Comparison of ENCODE assay signal across 1 cellular context in the genomic region with DNA sequence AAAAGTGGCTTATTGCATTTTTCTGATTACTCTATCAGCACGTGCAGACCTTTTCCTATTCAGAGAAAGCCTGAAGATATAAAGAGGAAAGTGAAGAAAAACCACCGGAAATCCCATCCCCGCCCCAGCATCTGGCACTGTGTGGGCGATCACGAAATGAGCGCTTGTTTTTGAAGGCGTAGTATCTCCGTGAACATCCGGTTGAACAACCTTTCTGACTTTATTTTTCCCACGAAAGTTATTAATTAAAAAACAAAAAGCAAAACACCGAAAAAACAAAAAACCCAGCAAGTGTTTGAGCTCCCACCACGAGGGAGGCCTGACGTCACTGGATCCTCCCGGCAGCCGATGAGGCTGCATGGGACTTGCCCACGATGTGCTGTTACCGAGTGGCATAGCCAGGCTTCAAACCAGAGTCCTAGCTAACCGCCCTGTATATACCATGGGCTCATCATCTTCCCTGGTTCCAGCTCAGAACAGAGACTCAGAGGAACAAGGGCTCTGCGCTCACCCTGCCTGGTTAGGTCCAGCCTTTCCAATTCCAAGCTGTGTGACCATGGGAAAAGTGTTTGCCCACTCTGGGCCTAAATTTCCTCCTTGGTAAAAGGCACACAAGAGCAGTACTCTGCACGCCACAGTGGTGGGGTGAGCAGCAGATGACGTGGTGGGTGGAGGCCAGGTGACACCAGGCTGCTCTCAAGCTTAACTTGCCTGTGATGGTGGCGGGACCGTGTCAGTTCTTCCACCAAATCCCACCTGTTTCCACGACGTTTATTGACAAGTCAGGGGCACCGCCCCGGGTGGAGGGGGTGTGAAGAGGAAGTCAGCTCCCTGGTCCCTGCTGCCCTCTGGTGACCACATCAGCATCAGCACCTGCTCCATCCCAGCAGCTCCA.
TF ChIP-seq lines count a peak whose summit lies in the region.

No MANE protein-coding gene starts in this region.

TF ChIP-seq in GM12878, 131 proteins besides CTCF, POLR2A, EP300 and RAD21 (continued from another document and continues in another):
- TF ChIP-seq, protein P1, sequence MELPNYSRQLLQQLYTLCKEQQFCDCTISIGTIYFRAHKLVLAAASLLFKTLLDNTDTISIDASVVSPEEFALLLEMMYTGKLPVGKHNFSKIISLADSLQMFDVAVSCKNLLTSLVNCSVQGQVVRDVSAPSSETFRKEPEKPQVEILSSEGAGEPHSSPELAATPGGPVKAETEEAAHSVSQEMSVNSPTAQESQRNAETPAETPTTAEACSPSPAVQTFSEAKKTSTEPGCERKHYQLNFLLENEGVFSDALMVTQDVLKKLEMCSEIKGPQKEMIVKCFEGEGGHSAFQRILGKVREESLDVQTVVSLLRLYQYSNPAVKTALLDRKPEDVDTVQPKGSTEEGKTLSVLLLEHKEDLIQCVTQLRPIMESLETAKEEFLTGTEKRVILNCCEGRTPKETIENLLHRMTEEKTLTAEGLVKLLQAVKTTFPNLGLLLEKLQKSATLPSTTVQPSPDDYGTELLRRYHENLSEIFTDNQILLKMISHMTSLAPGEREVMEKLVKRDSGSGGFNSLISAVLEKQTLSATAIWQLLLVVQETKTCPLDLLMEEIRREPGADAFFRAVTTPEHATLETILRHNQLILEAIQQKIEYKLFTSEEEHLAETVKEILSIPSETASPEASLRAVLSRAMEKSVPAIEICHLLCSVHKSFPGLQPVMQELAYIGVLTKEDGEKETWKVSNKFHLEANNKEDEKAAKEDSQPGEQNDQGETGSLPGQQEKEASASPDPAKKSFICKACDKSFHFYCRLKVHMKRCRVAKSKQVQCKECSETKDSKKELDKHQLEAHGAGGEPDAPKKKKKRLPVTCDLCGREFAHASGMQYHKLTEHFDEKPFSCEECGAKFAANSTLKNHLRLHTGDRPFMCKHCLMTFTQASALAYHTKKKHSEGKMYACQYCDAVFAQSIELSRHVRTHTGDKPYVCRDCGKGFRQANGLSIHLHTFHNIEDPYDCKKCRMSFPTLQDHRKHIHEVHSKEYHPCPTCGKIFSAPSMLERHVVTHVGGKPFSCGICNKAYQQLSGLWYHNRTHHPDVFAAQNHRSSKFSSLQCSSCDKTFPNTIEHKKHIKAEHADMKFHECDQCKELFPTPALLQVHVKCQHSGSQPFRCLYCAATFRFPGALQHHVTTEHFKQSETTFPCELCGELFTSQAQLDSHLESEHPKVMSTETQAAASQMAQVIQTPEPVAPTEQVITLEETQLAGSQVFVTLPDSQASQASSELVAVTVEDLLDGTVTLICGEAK (IDR thresholded peaks at IDR 0.05; ENCODE audit: borderline replicate concordance) = peak; percentile 48; the same call in 1 of the 2 replicates
- peak; percentile 42; the same call in 1 of the 2 replicates for TF ChIP-seq ZNF24 (IDR thresholded peaks at IDR 0.05)
- TF ChIP-seq HCFC1 (IDR thresholded peaks at IDR 0.05; ENCODE audit: low read length) = no peak
- no peak for TF ChIP-seq ZNF622 (IDR thresholded peaks at IDR 0.05)
- TF ChIP-seq, protein P2, sequence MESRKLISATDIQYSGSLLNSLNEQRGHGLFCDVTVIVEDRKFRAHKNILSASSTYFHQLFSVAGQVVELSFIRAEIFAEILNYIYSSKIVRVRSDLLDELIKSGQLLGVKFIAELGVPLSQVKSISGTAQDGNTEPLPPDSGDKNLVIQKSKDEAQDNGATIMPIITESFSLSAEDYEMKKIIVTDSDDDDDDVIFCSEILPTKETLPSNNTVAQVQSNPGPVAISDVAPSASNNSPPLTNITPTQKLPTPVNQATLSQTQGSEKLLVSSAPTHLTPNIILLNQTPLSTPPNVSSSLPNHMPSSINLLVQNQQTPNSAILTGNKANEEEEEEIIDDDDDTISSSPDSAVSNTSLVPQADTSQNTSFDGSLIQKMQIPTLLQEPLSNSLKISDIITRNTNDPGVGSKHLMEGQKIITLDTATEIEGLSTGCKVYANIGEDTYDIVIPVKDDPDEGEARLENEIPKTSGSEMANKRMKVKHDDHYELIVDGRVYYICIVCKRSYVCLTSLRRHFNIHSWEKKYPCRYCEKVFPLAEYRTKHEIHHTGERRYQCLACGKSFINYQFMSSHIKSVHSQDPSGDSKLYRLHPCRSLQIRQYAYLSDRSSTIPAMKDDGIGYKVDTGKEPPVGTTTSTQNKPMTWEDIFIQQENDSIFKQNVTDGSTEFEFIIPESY (IDR thresholded peaks at IDR 0.05) = no peak
- no peak for TF ChIP-seq KLF5 (IDR thresholded peaks at IDR 0.05; ENCODE audit: partially characterized antibody)
- TF ChIP-seq, protein P3, sequence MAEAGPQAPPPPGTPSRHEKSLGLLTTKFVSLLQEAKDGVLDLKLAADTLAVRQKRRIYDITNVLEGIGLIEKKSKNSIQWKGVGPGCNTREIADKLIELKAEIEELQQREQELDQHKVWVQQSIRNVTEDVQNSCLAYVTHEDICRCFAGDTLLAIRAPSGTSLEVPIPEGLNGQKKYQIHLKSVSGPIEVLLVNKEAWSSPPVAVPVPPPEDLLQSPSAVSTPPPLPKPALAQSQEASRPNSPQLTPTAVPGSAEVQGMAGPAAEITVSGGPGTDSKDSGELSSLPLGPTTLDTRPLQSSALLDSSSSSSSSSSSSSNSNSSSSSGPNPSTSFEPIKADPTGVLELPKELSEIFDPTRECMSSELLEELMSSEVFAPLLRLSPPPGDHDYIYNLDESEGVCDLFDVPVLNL (IDR thresholded peaks at IDR 0.05; ENCODE audit: low read depth, low read length) = no peak
- TF ChIP-seq POU2F2 (IDR thresholded peaks at IDR 0.05; ENCODE audit: borderline replicate concordance, low read depth, low read length) = peak; percentile 44; the same call in 2 of the 3 replicates
- TF ChIP-seq CEBPB (IDR thresholded peaks at IDR 0.05; ENCODE audit: borderline replicate concordance in 1 of 2, low read depth in 2 of 2, low read length in 2 of 2) = no peak
- TF ChIP-seq, protein P4, sequence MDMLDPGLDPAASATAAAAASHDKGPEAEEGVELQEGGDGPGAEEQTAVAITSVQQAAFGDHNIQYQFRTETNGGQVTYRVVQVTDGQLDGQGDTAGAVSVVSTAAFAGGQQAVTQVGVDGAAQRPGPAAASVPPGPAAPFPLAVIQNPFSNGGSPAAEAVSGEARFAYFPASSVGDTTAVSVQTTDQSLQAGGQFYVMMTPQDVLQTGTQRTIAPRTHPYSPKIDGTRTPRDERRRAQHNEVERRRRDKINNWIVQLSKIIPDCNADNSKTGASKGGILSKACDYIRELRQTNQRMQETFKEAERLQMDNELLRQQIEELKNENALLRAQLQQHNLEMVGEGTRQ (IDR thresholded peaks at IDR 0.05; ENCODE audit: borderline replicate concordance, low read depth, low read length) = no peak; the same call in 1 of the 2 replicates
- TF ChIP-seq ZZZ3 (IDR thresholded peaks at IDR 0.05; ENCODE audit: control insufficient read depth, insufficient read length, low read depth) = no peak
- TF ChIP-seq CREM (IDR thresholded peaks at IDR 0.05; ENCODE audit: low read depth) = peak; percentile 77
- peak; percentile 34; the same call in 1 of the 2 replicates for TF ChIP-seq IRF4 (IDR thresholded peaks at IDR 0.05; ENCODE audit: low read depth, low read length)
- 0 out of 2 replicates have a peak, but pooled peaks have one; percentile 66 for TF ChIP-seq ZNF207 (IDR thresholded peaks at IDR 0.05; ENCODE audit: borderline replicate concordance)
- TF ChIP-seq IKZF2 (IDR thresholded peaks at IDR 0.05) = peak; percentile 71 to 81
- no peak for TF ChIP-seq CBX5 (IDR thresholded peaks at IDR 0.05; ENCODE audit: low read depth)
- 0 out of 2 replicates have a peak, but pooled peaks have one; percentile 41 for TF ChIP-seq MXI1 (IDR thresholded peaks at IDR 0.05; ENCODE audit: low read depth, low read length)
- TF ChIP-seq MEF2A (IDR thresholded peaks at IDR 0.05; ENCODE audit: insufficient read depth, low read depth, low read length) = peak; percentile 77; the same call in 1 of the 2 replicates
- TF ChIP-seq KAT2A (conservative IDR thresholded peaks at IDR 0.05; ENCODE audit: control insufficient read depth, low read depth, low read length) = no peak
- peak; percentile 70; the same call in 1 of the 2 replicates for TF ChIP-seq CHD4 (IDR thresholded peaks at IDR 0.05)
- no peak for TF ChIP-seq BRCA1 (IDR thresholded peaks at IDR 0.05; ENCODE audit: low read depth, low read length)
- TF ChIP-seq SUZ12 (IDR thresholded peaks at IDR 0.05; ENCODE audit: unreplicated experiment) = no peak
- no peak for TF ChIP-seq PML (IDR thresholded peaks at IDR 0.05; ENCODE audit: low read length)
- TF ChIP-seq CHD2 (IDR thresholded peaks at IDR 0.05; ENCODE audit: borderline replicate concordance, low read depth, low read length) = peak; percentile 69
- TF ChIP-seq STAT3 (IDR thresholded peaks at IDR 0.05; ENCODE audit: low read depth, low read length) = no peak
- peak; percentile 55; the same call in 1 of the 2 replicates for TF ChIP-seq ZBED1 (IDR thresholded peaks at IDR 0.05; ENCODE audit: borderline replicate concordance)
- no peak for TF ChIP-seq CHD1 (IDR thresholded peaks at IDR 0.05; ENCODE audit: low read depth, low read length)
- no peak for TF ChIP-seq PAX8 (IDR thresholded peaks at IDR 0.05)
- peak; percentile 71 for TF ChIP-seq MTA2 (IDR thresholded peaks at IDR 0.05; ENCODE audit: low read depth)
- TF ChIP-seq, protein P5, sequence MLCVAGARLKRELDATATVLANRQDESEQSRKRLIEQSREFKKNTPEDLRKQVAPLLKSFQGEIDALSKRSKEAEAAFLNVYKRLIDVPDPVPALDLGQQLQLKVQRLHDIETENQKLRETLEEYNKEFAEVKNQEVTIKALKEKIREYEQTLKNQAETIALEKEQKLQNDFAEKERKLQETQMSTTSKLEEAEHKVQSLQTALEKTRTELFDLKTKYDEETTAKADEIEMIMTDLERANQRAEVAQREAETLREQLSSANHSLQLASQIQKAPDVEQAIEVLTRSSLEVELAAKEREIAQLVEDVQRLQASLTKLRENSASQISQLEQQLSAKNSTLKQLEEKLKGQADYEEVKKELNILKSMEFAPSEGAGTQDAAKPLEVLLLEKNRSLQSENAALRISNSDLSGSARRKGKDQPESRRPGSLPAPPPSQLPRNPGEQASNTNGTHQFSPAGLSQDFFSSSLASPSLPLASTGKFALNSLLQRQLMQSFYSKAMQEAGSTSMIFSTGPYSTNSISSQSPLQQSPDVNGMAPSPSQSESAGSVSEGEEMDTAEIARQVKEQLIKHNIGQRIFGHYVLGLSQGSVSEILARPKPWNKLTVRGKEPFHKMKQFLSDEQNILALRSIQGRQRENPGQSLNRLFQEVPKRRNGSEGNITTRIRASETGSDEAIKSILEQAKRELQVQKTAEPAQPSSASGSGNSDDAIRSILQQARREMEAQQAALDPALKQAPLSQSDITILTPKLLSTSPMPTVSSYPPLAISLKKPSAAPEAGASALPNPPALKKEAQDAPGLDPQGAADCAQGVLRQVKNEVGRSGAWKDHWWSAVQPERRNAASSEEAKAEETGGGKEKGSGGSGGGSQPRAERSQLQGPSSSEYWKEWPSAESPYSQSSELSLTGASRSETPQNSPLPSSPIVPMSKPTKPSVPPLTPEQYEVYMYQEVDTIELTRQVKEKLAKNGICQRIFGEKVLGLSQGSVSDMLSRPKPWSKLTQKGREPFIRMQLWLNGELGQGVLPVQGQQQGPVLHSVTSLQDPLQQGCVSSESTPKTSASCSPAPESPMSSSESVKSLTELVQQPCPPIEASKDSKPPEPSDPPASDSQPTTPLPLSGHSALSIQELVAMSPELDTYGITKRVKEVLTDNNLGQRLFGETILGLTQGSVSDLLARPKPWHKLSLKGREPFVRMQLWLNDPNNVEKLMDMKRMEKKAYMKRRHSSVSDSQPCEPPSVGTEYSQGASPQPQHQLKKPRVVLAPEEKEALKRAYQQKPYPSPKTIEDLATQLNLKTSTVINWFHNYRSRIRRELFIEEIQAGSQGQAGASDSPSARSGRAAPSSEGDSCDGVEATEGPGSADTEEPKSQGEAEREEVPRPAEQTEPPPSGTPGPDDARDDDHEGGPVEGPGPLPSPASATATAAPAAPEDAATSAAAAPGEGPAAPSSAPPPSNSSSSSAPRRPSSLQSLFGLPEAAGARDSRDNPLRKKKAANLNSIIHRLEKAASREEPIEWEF (IDR thresholded peaks at IDR 0.05; ENCODE audit: insufficient replicate concordance, low read depth, low read length) = peak; percentile 81
- TF ChIP-seq, protein P6, sequence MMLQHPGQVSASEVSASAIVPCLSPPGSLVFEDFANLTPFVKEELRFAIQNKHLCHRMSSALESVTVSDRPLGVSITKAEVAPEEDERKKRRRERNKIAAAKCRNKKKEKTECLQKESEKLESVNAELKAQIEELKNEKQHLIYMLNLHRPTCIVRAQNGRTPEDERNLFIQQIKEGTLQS (IDR thresholded peaks at IDR 0.05; ENCODE audit: borderline replicate concordance, extremely low read depth, low read depth, low read length) = no peak
- TF ChIP-seq SMARCA5 (IDR thresholded peaks at IDR 0.05) = peak; percentile 100
- TF ChIP-seq MYC (IDR thresholded peaks at IDR 0.05; ENCODE audit: insufficient read depth, insufficient read length, insufficient replicate concordance, low read length, severe bottlenecking) = no peak
- peak; percentile 91 for TF ChIP-seq TBL1XR1 (IDR thresholded peaks at IDR 0.05; ENCODE audit: low read depth, low read length)
- peak; percentile 90 for TF ChIP-seq NBN (IDR thresholded peaks at IDR 0.05)
- TF ChIP-seq, protein P7, sequence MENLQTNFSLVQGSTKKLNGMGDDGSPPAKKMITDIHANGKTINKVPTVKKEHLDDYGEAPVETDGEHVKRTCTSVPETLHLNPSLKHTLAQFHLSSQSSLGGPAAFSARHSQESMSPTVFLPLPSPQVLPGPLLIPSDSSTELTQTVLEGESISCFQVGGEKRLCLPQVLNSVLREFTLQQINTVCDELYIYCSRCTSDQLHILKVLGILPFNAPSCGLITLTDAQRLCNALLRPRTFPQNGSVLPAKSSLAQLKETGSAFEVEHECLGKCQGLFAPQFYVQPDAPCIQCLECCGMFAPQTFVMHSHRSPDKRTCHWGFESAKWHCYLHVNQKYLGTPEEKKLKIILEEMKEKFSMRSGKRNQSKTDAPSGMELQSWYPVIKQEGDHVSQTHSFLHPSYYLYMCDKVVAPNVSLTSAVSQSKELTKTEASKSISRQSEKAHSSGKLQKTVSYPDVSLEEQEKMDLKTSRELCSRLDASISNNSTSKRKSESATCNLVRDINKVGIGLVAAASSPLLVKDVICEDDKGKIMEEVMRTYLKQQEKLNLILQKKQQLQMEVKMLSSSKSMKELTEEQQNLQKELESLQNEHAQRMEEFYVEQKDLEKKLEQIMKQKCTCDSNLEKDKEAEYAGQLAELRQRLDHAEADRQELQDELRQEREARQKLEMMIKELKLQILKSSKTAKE (IDR thresholded peaks at IDR 0.05; ENCODE audit: low read depth, poor library complexity, severe bottlenecking) = peak; percentile 35
- no peak for TF ChIP-seq NR2C2 (IDR thresholded peaks at IDR 0.05; ENCODE audit: borderline replicate concordance, control insufficient read depth, insufficient read length, low read depth)
- TF ChIP-seq, protein P8, sequence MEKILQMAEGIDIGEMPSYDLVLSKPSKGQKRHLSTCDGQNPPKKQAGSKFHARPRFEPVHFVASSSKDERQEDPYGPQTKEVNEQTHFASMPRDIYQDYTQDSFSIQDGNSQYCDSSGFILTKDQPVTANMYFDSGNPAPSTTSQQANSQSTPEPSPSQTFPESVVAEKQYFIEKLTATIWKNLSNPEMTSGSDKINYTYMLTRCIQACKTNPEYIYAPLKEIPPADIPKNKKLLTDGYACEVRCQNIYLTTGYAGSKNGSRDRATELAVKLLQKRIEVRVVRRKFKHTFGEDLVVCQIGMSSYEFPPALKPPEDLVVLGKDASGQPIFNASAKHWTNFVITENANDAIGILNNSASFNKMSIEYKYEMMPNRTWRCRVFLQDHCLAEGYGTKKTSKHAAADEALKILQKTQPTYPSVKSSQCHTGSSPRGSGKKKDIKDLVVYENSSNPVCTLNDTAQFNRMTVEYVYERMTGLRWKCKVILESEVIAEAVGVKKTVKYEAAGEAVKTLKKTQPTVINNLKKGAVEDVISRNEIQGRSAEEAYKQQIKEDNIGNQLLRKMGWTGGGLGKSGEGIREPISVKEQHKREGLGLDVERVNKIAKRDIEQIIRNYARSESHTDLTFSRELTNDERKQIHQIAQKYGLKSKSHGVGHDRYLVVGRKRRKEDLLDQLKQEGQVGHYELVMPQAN (conservative IDR thresholded peaks at IDR 0.05) = peak; percentile 65; the same call in 1 of the 2 replicates
- TF ChIP-seq SMAD1 (IDR thresholded peaks at IDR 0.05; ENCODE audit: low read depth, partially characterized antibody) = no peak
- TF ChIP-seq SP1 (IDR thresholded peaks at IDR 0.05; ENCODE audit: low read depth, low read length) = peak; percentile 33
